In the genomic region with DNA sequence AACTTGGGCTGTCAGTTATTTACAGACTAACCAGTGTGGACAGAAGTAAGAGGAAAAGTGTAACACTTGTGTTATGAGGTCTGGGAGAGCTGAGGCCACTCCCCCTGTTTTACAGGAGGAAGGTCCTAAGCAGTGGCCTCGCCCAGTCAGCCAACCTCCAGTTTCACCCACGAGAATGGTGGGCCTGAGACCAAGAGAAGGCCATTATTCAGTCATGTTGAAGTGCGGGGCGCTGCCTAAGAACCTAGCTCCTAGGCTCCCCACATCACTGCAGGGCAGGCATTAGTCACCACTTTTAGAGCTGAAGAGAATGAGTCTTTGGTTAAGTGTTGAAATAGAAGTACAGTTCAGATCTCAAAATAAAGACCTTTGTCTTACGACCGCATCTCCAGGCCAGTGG, we compare ENCODE assay signal across 12 cellular contexts. TPM values are rescaled to one million over a fixed set of nuclear protein-coding genes. Genes with fewer than 3 reads are reported as not detected.
DNase-seq lines count a peak whose midpoint lies in the region; ATAC-seq and TF ChIP-seq lines count a peak whose summit lies in the region.
"Had no signal": no experiment of that assay in that cellular context is flagged by ENCODE, and none has a peak within 500 bp of the region (broad histone marks: within the 10 kb centered on the region; RNA-seq: fewer than 3 reads in every experiment).

No MANE protein-coding gene starts in this region.

- WGBS in prostate gland, result 92% methylated on average over 6 of the region's 6 CpGs

- POLR2A ChIA-PET in CD8-positive, alpha-beta T cell (lab: Charles Lee), result interaction anchor here (0.6 kb wide), 1 partner anchor 21 kb away, joined by 3 read pairs; no protein-coding TSS in a partner anchor

- no peak for DNase-seq in CD8-positive, alpha-beta T cell
- DNase-seq in HT1080 (ENCODE audit: low read depth) (peak; percentile 54), astrocyte of the hippocampus (ENCODE audit: low read depth, low spot score) (peak; percentile 64), left colon (peak; percentile 52 to 67), ureter (ENCODE audit: low spot score) (no peak), prostate gland (ENCODE audit: low spot score) (no peak), NCI-H187 treated with DMSO at 0.1 percent for 48 hours (lab: John Stamatoyannopoulos, UW) (no peak)
- DNase-seq in stimulated activated naive B cell treated with anti-CD40 and anti-IgM and Interleukin-4, amounts not matched to agents 10 μg/mL and 1 μg/mL and 100 μg/mL, for 72 hours, result no peak
- DNase-seq: activated naive CD4-positive, alpha-beta T cell treated with anti-CD3 and anti-CD28 coated beads, Interleukin-2, amount 50 U/mL, for 16 hours; kidney glomerular epithelial cell had no signal

- intact Hi-C loops in CD8-positive, alpha-beta T cell (cut with DNase I, micrococcal nuclease), result no loop called here
- intact Hi-C loops in left colon (cut with DNase I, micrococcal nuclease) (loop anchor here in 1 of 2 donors (2.0 kb wide), 1 partner anchor 23 kb away; no protein-coding TSS in a partner anchor), prostate gland (cut with DNase I) (no loop called here)

- peaks cover 9% of the 10 kb centered on the region for H3K9me3 Mint-ChIP-seq in CD8-positive, alpha-beta T cell
- peaks cover 0 to 2% of the 10 kb centered on the region in 2 donors for H3K9me3 Mint-ChIP-seq in stimulated activated naive B cell treated with anti-CD40 and anti-IgM and Interleukin-4, amounts not matched to agents 10 μg/mL and 1 μg/mL and 100 μg/mL, for 72 hours

- H3K4me3 ChIP-seq in CD8-positive, alpha-beta T cell (ENCODE audit: low read depth, low read length), result no peak overlapping the region
- no peak overlapping the region for H3K4me3 ChIP-seq in prostate gland
- H3K4me3 ChIP-seq: PC-9, upper lobe of left lung had no signal

- peaks cover 80% of the 10 kb centered on the region for H3K4me1 Mint-ChIP-seq in CD8-positive, alpha-beta T cell (ENCODE audit: low read depth)
- peaks cover 45 to 82% of the 10 kb centered on the region in 2 donors for H3K4me1 Mint-ChIP-seq in stimulated activated naive B cell treated with anti-CD40 and anti-IgM and Interleukin-4, amounts not matched to agents 10 μg/mL and 1 μg/mL and 100 μg/mL, for 72 hours

- no peak for TF ChIP-seq POLR2A in prostate gland (IDR thresholded peaks at IDR 0.05)

- H3K36me3 Mint-ChIP-seq in CD8-positive, alpha-beta T cell, result peaks cover 9% of the 10 kb centered on the region
- H3K36me3 Mint-ChIP-seq in stimulated activated naive B cell treated with anti-CD40 and anti-IgM and Interleukin-4, amounts not matched to agents 10 μg/mL and 1 μg/mL and 100 μg/mL, for 72 hours, result peaks cover 0 to 10% of the 10 kb centered on the region in 2 donors

- no peak overlapping the region for H3K4me3 Mint-ChIP-seq in CD8-positive, alpha-beta T cell
- H3K4me3 Mint-ChIP-seq in stimulated activated naive B cell treated with anti-CD40 and anti-IgM and Interleukin-4, amounts not matched to agents 10 μg/mL and 1 μg/mL and 100 μg/mL, for 72 hours, result no peak overlapping the region

- CTCF ChIA-PET in CD8-positive, alpha-beta T cell (lab: Charles Lee), result interaction anchor here (1.3 to 1.6 kb wide), 2 partner anchors 13 to 61 kb away, joined by 3 read pairs; no protein-coding TSS in a partner anchor

- no peaks in the 10 kb centered on the region for H3K36me3 ChIP-seq in CD8-positive, alpha-beta T cell (ENCODE audit: insufficient read depth, low read length)
- no peaks in the 10 kb centered on the region for H3K36me3 ChIP-seq in prostate gland
- H3K36me3 ChIP-seq: upper lobe of left lung had no signal

- H3K27me3 Mint-ChIP-seq in CD8-positive, alpha-beta T cell (ENCODE audit: low read depth), result no peaks in the 10 kb centered on the region
- H3K27me3 Mint-ChIP-seq in stimulated activated naive B cell treated with anti-CD40 and anti-IgM and Interleukin-4, amounts not matched to agents 10 μg/mL and 1 μg/mL and 100 μg/mL, for 72 hours, result no peaks in the 10 kb centered on the region

- no peaks in the 10 kb centered on the region for H3K27me3 ChIP-seq in CD8-positive, alpha-beta T cell (ENCODE audit: insufficient read depth, low read length)
- H3K27me3 ChIP-seq in prostate gland (replicated peaks; ENCODE audit: insufficient read depth), result no peaks in the 10 kb centered on the region
- H3K27me3 ChIP-seq: upper lobe of left lung had no signal

- peak overlapping the region; percentile 10 for H3K27ac Mint-ChIP-seq in CD8-positive, alpha-beta T cell
- no peak overlapping the region for H3K27ac Mint-ChIP-seq in stimulated activated naive B cell treated with anti-CD40 and anti-IgM and Interleukin-4, amounts not matched to agents 10 μg/mL and 1 μg/mL and 100 μg/mL, for 72 hours

- no peak for TF ChIP-seq CTCF in CD8-positive, alpha-beta T cell (IDR thresholded peaks at IDR 0.05)
- TF ChIP-seq CTCF in prostate gland (IDR thresholded peaks at IDR 0.05), result no peak

- peaks cover 26% of the 10 kb centered on the region for H3K4me1 ChIP-seq in CD8-positive, alpha-beta T cell (ENCODE audit: insufficient read depth, low read length)
- no peaks in the 10 kb centered on the region for H3K4me1 ChIP-seq in prostate gland (replicated peaks)

- no peak for ATAC-seq in CD8-positive, alpha-beta T cell
- ATAC-seq in left colon, result peak; percentile 91
- no peak for ATAC-seq in stimulated activated naive B cell treated with anti-CD40 and anti-IgM and Interleukin-4, amounts not matched to agents 10 μg/mL and 1 μg/mL and 100 μg/mL, for 72 hours (replicated peaks)

- H3K9me3 ChIP-seq in CD8-positive, alpha-beta T cell (ENCODE audit: low read length), result no peaks in the 10 kb centered on the region
- no peaks in the 10 kb centered on the region for H3K9me3 ChIP-seq in prostate gland

- H3K27ac ChIP-seq in CD8-positive, alpha-beta T cell (ENCODE audit: low read depth, low read length), result no peak overlapping the region
- no peak overlapping the region for H3K27ac ChIP-seq in prostate gland
- H3K27ac ChIP-seq: PC-9, upper lobe of left lung had no signal

RNA-seq across cellular contexts. Expression of gene CDYL, which starts 27.9 kb away (rescaled TPM):
- 10 to 100 TPM; 35.9 to 36.3 TPM for total RNA-seq in CD8-positive, alpha-beta T cell
- total RNA-seq in HT1080 (2014; rRNA removed; shearing (Covaris generic)), result 21.2 and 28.4 TPM in 2 replicates
- 22.9 and 23.5 TPM in 2 replicates for polyA plus RNA-seq in HT1080 (2015; cell fraction: cytosol; rRNA removed)
- 19.4 and 19.5 TPM in 2 replicates for polyA plus RNA-seq in HT1080 (2015; cell fraction: nucleus; rRNA removed)
- 10 to 100 TPM; 56.7 to 56.8 TPM for total RNA-seq in left colon
- 68.2 TPM for total RNA-seq in ureter
- 10 to 100 TPM; 28.1 to 54.5 TPM for total RNA-seq in prostate gland

Comparison
In these comparisons a context has a peak if more than half of its experiments do, and no peak if none do; other contexts are left out.
1. DNase-seq: peak in HT1080 (single experiment), astrocyte of the hippocampus (single experiment) and left colon (2 of 2); none in CD8-positive, alpha-beta T cell (0 of 7), ureter (single experiment), prostate gland (single experiment), stimulated activated naive B cell treated with anti-CD40 and anti-IgM and Interleukin-4, amounts not matched to agents 10 μg/mL and 1 μg/mL and 100 μg/mL, for 72 hours (single experiment) and NCI-H187 treated with DMSO at 0.1 percent for 48 hours (single experiment).